ENCODE assay signal across 8 cellular contexts in genomic region chr13:48579167-48579918, GRCh38. TPM values are rescaled to one million over a fixed set of nuclear protein-coding genes. Genes with fewer than 3 reads are reported as not detected.
DNase-seq lines count a peak whose midpoint lies in the region; ATAC-seq, FAIRE-seq and TF ChIP-seq lines count a peak whose summit lies in the region.

No MANE protein-coding gene starts in this region.

- no peak overlapping the region for H3K9ac ChIP-seq in endothelial cell of umbilical vein (replicated peaks; ENCODE audit: extremely low read depth, insufficient read depth, low read length)

- POLR2A ChIA-PET in endothelial cell of umbilical vein (lab: Charles Lee): interaction anchor here (0.6 to 1.0 kb wide), 4 partner anchors 47 to 245 kb away, joined by 3 to 6 read pairs (median 3); partner anchors contain the start of gene RCBTB2

- intact Hi-C loops in endothelial cell of umbilical vein (cut with micrococcal nuclease): no loop called here

- H3K9me1 ChIP-seq in endothelial cell of umbilical vein (replicated peaks; ENCODE audit: control insufficient read depth, extremely low read depth, insufficient read depth, low read length): no peaks in the 10 kb centered on the region

- CTCF ChIA-PET in endothelial cell of umbilical vein (lab: Charles Lee): interaction anchor here (0.6 to 8.7 kb wide), 112 partner anchors 10 to 1814 kb away, joined by 3 to 393 read pairs (median 5); partner anchors contain the start of genes FNDC3A, ITM2B, LPAR6 and MED4

- H4K20me1 ChIP-seq in endothelial cell of umbilical vein (replicated peaks; ENCODE audit: control insufficient read depth, extremely low read depth, insufficient read depth, low read length): no peaks in the 10 kb centered on the region

- H3K27me3 ChIP-seq in endothelial cell of umbilical vein (ENCODE audit: control insufficient read depth in 2 of 2, insufficient read depth in 2 of 2, low read length in 2 of 2): peaks cover 0 to 4% of the 10 kb centered on the region in 2 experiments
- no peaks in the 10 kb centered on the region for H3K27me3 ChIP-seq in thymus (ENCODE audit: control insufficient read depth, insufficient read depth)

- H3K27ac ChIP-seq in endothelial cell of umbilical vein (ENCODE audit: insufficient read depth, low read depth, low read length) (no peak overlapping the region), thymus (ENCODE audit: low read depth) (peak overlapping the region; percentile 8)

- H3K4me2 ChIP-seq in endothelial cell of umbilical vein (ENCODE audit: insufficient read depth, low read length): no peak overlapping the region

- no peak for FAIRE-seq in endothelial cell of umbilical vein (lab: Jason Lieb, UNC)

- H3K36me3 ChIP-seq in endothelial cell of umbilical vein (ENCODE audit: control insufficient read depth in 2 of 2, extremely low read depth in 1 of 2, insufficient read depth in 2 of 2, low read length in 2 of 2): no peaks in the 10 kb centered on the region
- no peaks in the 10 kb centered on the region for H3K36me3 ChIP-seq in thymus (ENCODE audit: control insufficient read depth, insufficient read depth)

- no peaks in the 10 kb centered on the region for H3K79me2 ChIP-seq in endothelial cell of umbilical vein (ENCODE audit: control insufficient read depth, insufficient read depth, low read length)

- peak overlapping the region; percentile 26 for H2AFZ ChIP-seq in endothelial cell of umbilical vein (ENCODE audit: low read depth, low read length)

- no TSS peak for BruUV-seq in endothelial cell of umbilical vein (replicated peaks; lab: Mats Ljungman, UMichigan)

- H3K4me3 ChIP-seq in GM08714 (ENCODE audit: low read length) (peak overlapping the region; percentile 29; the same call in 1 of the 2 replicates), endothelial cell of umbilical vein (replicated peaks in 1 of 3; ENCODE audit: insufficient read depth in 1 of 3, low read depth in 1 of 3, low read length in 3 of 3) (no peak overlapping the region), thymus (ENCODE audit: low read length) (no peak overlapping the region)

- 37% methylated on average over 7 of the region's 7 CpGs for WGBS in thymus

- dilution Hi-C loops in endothelial cell of umbilical vein (cut with MboI; ENCODE audit: extremely low pct_ligation_motif_present, low sequenced_read_pairs): no loop called here

- H3K9me3 ChIP-seq in endothelial cell of umbilical vein (replicated peaks; ENCODE audit: control insufficient read depth, insufficient read depth, low read length) (no peaks in the 10 kb centered on the region), thymus (ENCODE audit: control insufficient read depth) (no peaks in the 10 kb centered on the region)

- DNase-seq in endothelial cell of umbilical vein (ENCODE audit: low read depth, low spot score): no peak
- no peak for DNase-seq in NK-92 treated with Interleukin-12 subunit alpha and Interleukin-12 subunit beta, amount 100 ng/mL, for 24 hours (lab: John Stamatoyannopoulos, UW)
- DNase-seq in OCI-M2 (lab: John Stamatoyannopoulos, UW; ENCODE audit: unreplicated experiment): no peak
- DNase-seq in DMS53 treated with DMSO at 0.1 percent for 48 hours (lab: John Stamatoyannopoulos, UW; ENCODE audit: unreplicated experiment): no peak

- TF ChIP-seq CTCF in endothelial cell of umbilical vein (IDR thresholded peaks at IDR 0.05; ENCODE audit: extremely low read depth in 1 of 2, insufficient read depth in 1 of 2, low read depth in 1 of 2, low read length in 2 of 2): no peak

- TF ChIP-seq POLR2A in endothelial cell of umbilical vein (IDR thresholded peaks at IDR 0.05; ENCODE audit: low read depth, low read length): no peak

- H3K4me1 ChIP-seq in endothelial cell of umbilical vein (ENCODE audit: control insufficient read depth, extremely low read depth, insufficient read depth, low read length): peaks cover 4% of the 10 kb centered on the region
- peaks cover 3% of the 10 kb centered on the region for H3K4me1 ChIP-seq in thymus (ENCODE audit: control insufficient read depth, insufficient read depth, low read length)

- ATAC-seq in GM21423 (IDR thresholded peaks at IDR 0.05; ENCODE audit: unreplicated experiment) (peak; percentile 77), HG03571 (IDR thresholded peaks at IDR 0.05; ENCODE audit: unreplicated experiment) (peak; percentile 74)

TF ChIP-seq in endothelial cell of umbilical vein, 7 proteins besides CTCF, POLR2A, EP300 and RAD21:
- no peak for TF ChIP-seq JUN (IDR thresholded peaks at IDR 0.05; ENCODE audit: borderline replicate concordance, insufficient read depth, insufficient read length, low read depth)
- TF ChIP-seq MYC (IDR thresholded peaks at IDR 0.05; ENCODE audit: low read depth, low read length): no peak
- TF ChIP-seq EZH2 (IDR thresholded peaks at IDR 0.05; ENCODE audit: borderline replicate concordance, low read depth, low read length, severe bottlenecking): no peak
- no peak for TF ChIP-seq MAX (IDR thresholded peaks at IDR 0.05; ENCODE audit: insufficient read depth, insufficient read length)
- no peak for TF ChIP-seq POLR2AphosphoS5 (IDR thresholded peaks at IDR 0.05; ENCODE audit: insufficient read depth, low read depth, low read length)
- TF ChIP-seq FOS (IDR thresholded peaks at IDR 0.05; ENCODE audit: borderline replicate concordance, insufficient read depth, low read length): no peak
- TF ChIP-seq GATA2 (IDR thresholded peaks at IDR 0.05; ENCODE audit: insufficient read depth, insufficient read length, low read depth, low read length): no peak

RNA-seq across cellular contexts. Expression of gene RCBTB2, which starts 46.5 kb away (rescaled TPM):
- total RNA-seq in endothelial cell of umbilical vein: 9.9 and 12.6 TPM in 2 replicates
- 8.6 and 10.7 TPM in 2 replicates for polyA plus RNA-seq in endothelial cell of umbilical vein
- 9.5 and 9.8 TPM in 2 replicates for polyA plus RNA-seq in endothelial cell of umbilical vein (2011; cell fraction: cytosol; rRNA removed)
- polyA plus RNA-seq in endothelial cell of umbilical vein (2011; cell fraction: nucleus; rRNA removed): 15.4 and 19.8 TPM in 2 replicates
- polyA plus RNA-seq in endothelial cell of umbilical vein (2012): 7.1 and 8.1 TPM in 2 replicates
- polyA minus RNA-seq in endothelial cell of umbilical vein: 15.1 and 15.9 TPM in 2 replicates
- polyA minus RNA-seq in endothelial cell of umbilical vein (2011; cell fraction: cytosol; rRNA and poly(A)+ RNA removed): 1.2 TPM
- polyA minus RNA-seq in endothelial cell of umbilical vein (2011; cell fraction: nucleus; rRNA and poly(A)+ RNA removed): 6.9 and 10.5 TPM in 2 replicates
- polyA plus RNA-seq in thymus: 34.8 TPM
